In the genomic region with DNA sequence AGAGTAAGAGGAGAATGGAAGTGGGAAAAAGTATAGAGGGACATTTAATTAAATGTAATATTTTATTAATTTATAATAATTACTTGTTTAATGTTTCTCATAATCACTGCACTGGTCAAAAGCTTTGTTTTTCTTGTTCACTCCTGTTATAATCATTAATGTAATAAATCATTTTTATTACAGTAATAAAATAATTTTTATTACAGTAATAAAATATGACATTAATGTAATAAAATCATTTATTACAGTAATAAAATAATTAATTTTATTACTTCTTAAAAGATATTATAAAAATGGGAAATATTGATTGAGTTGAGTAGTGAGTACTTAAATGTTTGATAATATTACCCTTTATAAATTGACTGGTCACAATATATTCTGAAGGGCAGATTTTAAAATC, we compare ENCODE assay signal across 24 cellular contexts.
"Had no signal": no experiment of that assay in that cellular context is flagged by ENCODE, and none has a peak within 500 bp of the region (broad histone marks: within the 10 kb centered on the region; RNA-seq: fewer than 3 reads in every experiment).

No MANE protein-coding gene starts in this region.

- H3K4me3 ChIP-seq: K562, SJCRH30 had no signal

- H3K9me3 ChIP-seq: SJCRH30 had no signal

- H3K36me3 ChIP-seq: SJCRH30 had no signal

- H3K9ac ChIP-seq: KMS-11 had no signal

- H3K27ac ChIP-seq: HL-60, KMS-11, SJCRH30 had no signal

- FAIRE-seq: HTR-8/SVneo, K562 had no signal

- DNase-seq: Kasumi-1, MM.1S, NCI-H1092 treated with DMSO at 0.1 percent for 48 hours, NCI-H1436, NCI-H187, NCI-H2029, NCI-H2081 treated with DMSO at 0.1 percent for 48 hours, NCI-H2171, NCI-H226, NCI-H446, NCI-H510A, NCI-H524 treated with DMSO at 0.1 percent for 48 hours, NCI-H69, NCI-H774, PC-3, SHP77 treated with DMSO at 0.1 percent for 48 hours, SJCRH30 had no signal

- H3K4me1 ChIP-seq: SJCRH30 had no signal

- H3K27me3 ChIP-seq: SJCRH30 had no signal

- ATAC-seq: K562, Panc1, PC-3, Right ventricle myocardium inferior, SK-N-SH treated with all-trans-retinoic acid at 6 μM for 48 hours had no signal
